ENCODE assay signal across 9 cellular contexts in genomic region chr20:32474717-32474966, GRCh38.
DNase-seq lines count a peak whose midpoint lies in the region; ATAC-seq, FAIRE-seq and TF ChIP-seq lines count a peak whose summit lies in the region.
"Had no signal": no experiment of that assay in that cellular context is flagged by ENCODE, and none has a peak within 500 bp of the region (broad histone marks: within the 10 kb centered on the region; RNA-seq: fewer than 3 reads in every experiment).

No MANE protein-coding gene starts in this region.

- H3K9me2 ChIP-seq in neural cell (ENCODE audit: insufficient read depth, low read length) = no peaks in the 10 kb centered on the region

- peak overlapping the region; percentile 92 for H3K27ac ChIP-seq in left ventricle myocardium inferior (replicated peaks)
- H3K27ac ChIP-seq in endothelial cell of umbilical vein (ENCODE audit: insufficient read depth, low read depth, low read length) = peak overlapping the region; percentile 94
- H3K27ac ChIP-seq in neural cell (ENCODE audit: low read length) = no peak overlapping the region
- peak overlapping the region; percentile 83 to 88 for H3K27ac ChIP-seq in uterus

- no peaks in the 10 kb centered on the region for H3F3A ChIP-seq in neural cell (ENCODE audit: insufficient read depth, low read length, poor library complexity, severe bottlenecking)

- H2AFZ ChIP-seq in endothelial cell of umbilical vein (ENCODE audit: low read depth, low read length) = no peak overlapping the region
- no peak overlapping the region for H2AFZ ChIP-seq in neural cell (ENCODE audit: low read depth, low read length)

- FAIRE-seq in endothelial cell of umbilical vein (lab: Jason Lieb, UNC) = no peak

- CTCF ChIA-PET in endothelial cell of umbilical vein (lab: Charles Lee) = interaction anchor here (1.4 to 3.7 kb wide), 4 partner anchors 9 to 178 kb away, joined by 3 to 34 read pairs (median 6); no protein-coding TSS in a partner anchor

- POLR2A ChIA-PET in endothelial cell of umbilical vein (lab: Charles Lee) = no interaction called here

- dilution Hi-C loops in endothelial cell of umbilical vein (cut with MboI; ENCODE audit: extremely low pct_ligation_motif_present, low sequenced_read_pairs) = no loop called here

- peak overlapping the region; percentile 62 for H3K4me2 ChIP-seq in endothelial cell of umbilical vein (ENCODE audit: insufficient read depth, low read length)
- no peak overlapping the region for H3K4me2 ChIP-seq in neural cell (ENCODE audit: low read length)

- H3K4me1 ChIP-seq in left ventricle myocardium inferior (peaks cover 83% of the 10 kb centered on the region), endothelial cell of umbilical vein (ENCODE audit: control insufficient read depth, extremely low read depth, insufficient read depth, low read length) (peaks cover 94% of the 10 kb centered on the region), uterus (peaks cover 10 to 32% of the 10 kb centered on the region in 2 donors)

- no peak for TF ChIP-seq CTCF in left ventricle myocardium inferior (IDR thresholded peaks at IDR 0.05; ENCODE audit: borderline replicate concordance)
- TF ChIP-seq CTCF in endothelial cell of umbilical vein (IDR thresholded peaks at IDR 0.05; ENCODE audit: extremely low read depth in 1 of 2, insufficient read depth in 1 of 2, low read depth in 1 of 2, low read length in 2 of 2) = no peak
- no peak for TF ChIP-seq CTCF in neural cell (IDR thresholded peaks at IDR 0.05; ENCODE audit: poor library complexity, severe bottlenecking)
- TF ChIP-seq CTCF in uterus (IDR thresholded peaks at IDR 0.05) = no peak

- peaks cover 94% of the 10 kb centered on the region for H3K79me2 ChIP-seq in endothelial cell of umbilical vein (ENCODE audit: control insufficient read depth, insufficient read depth, low read length)
- peaks cover 83% of the 10 kb centered on the region for H3K79me2 ChIP-seq in neural cell (replicated peaks; ENCODE audit: insufficient read depth, low read length)

- intact Hi-C loops in left ventricle myocardium inferior (cut with micrococcal nuclease) = no loop called here
- intact Hi-C loops in cardiac septum (cut with DNase I) = loop anchor here (5.0 kb wide), 1 partner anchor 43 kb away; no protein-coding TSS in a partner anchor
- intact Hi-C loops in endothelial cell of umbilical vein (cut with micrococcal nuclease) = loop anchor here (2.0 kb wide), 1 partner anchor 178 kb away; no protein-coding TSS in a partner anchor
- intact Hi-C loops in uterus (cut with DNase I; ENCODE audit: low total_unique reads) = no loop called here

- no peak for ATAC-seq in HG03457 (IDR thresholded peaks at IDR 0.05; ENCODE audit: unreplicated experiment)

- DNase-seq in left ventricle myocardium inferior (no peak), cardiac septum (ENCODE audit: low spot score) (no peak), endothelial cell of umbilical vein (ENCODE audit: low read depth, low spot score) (no peak), uterus (no peak), cerebellum (ENCODE audit: low spot score) (no peak), UCSD-AML1 (lab: John Stamatoyannopoulos, UW; ENCODE audit: unreplicated experiment) (no peak)
- DNase-seq: activated CD4-positive, alpha-beta T cell treated with anti-CD3 and anti-CD28 coated beads, Interleukin-2, amount 10 ng/mL, durations not matched to agents 24 days and 14 days had no signal

- H3K9me3 ChIP-seq in left ventricle myocardium inferior (replicated peaks) (no peaks in the 10 kb centered on the region), endothelial cell of umbilical vein (replicated peaks; ENCODE audit: control insufficient read depth, insufficient read depth, low read length) (no peaks in the 10 kb centered on the region), neural cell (ENCODE audit: low read length) (no peaks in the 10 kb centered on the region), uterus (no peaks in the 10 kb centered on the region)

- H3K27me3 ChIP-seq in left ventricle myocardium inferior (ENCODE audit: low read depth) (no peaks in the 10 kb centered on the region), endothelial cell of umbilical vein (ENCODE audit: control insufficient read depth in 2 of 2, insufficient read depth in 2 of 2, low read length in 2 of 2) (no peaks in the 10 kb centered on the region), neural cell (ENCODE audit: insufficient read depth, low read depth, low read length) (no peaks in the 10 kb centered on the region), uterus (no peaks in the 10 kb centered on the region)

- TF ChIP-seq POLR2A in endothelial cell of umbilical vein (IDR thresholded peaks at IDR 0.05; ENCODE audit: low read depth, low read length) (no peak), uterus (IDR thresholded peaks at IDR 0.05) (no peak)

- H4K20me1 ChIP-seq in endothelial cell of umbilical vein (replicated peaks; ENCODE audit: control insufficient read depth, extremely low read depth, insufficient read depth, low read length) (peaks cover 2% of the 10 kb centered on the region), neural cell (ENCODE audit: insufficient read depth) (peaks cover 96% of the 10 kb centered on the region)

- TF ChIP-seq RAD21 in neural cell (conservative IDR thresholded peaks at IDR 0.05) = no peak

- peak overlapping the region; percentile 56 for H3K4me3 ChIP-seq in left ventricle myocardium inferior
- H3K4me3 ChIP-seq in endothelial cell of umbilical vein (replicated peaks in 1 of 3; ENCODE audit: insufficient read depth in 1 of 3, low read depth in 1 of 3, low read length in 3 of 3) = peak overlapping the region; percentile 24 to 61 (median 30)
- H3K4me3 ChIP-seq in neural cell (ENCODE audit: low read length) = peak overlapping the region; percentile 55
- peak overlapping the region; percentile 25 to 34 for H3K4me3 ChIP-seq in uterus

- no peak for TF ChIP-seq EP300 in neural cell (conservative IDR thresholded peaks at IDR 0.05; ENCODE audit: poor library complexity, severe bottlenecking)

- peaks cover 4% of the 10 kb centered on the region for H3K36me3 ChIP-seq in left ventricle myocardium inferior
- H3K36me3 ChIP-seq in endothelial cell of umbilical vein (ENCODE audit: control insufficient read depth in 2 of 2, extremely low read depth in 1 of 2, insufficient read depth in 2 of 2, low read length in 2 of 2) = peaks cover 12 to 16% of the 10 kb centered on the region in 2 experiments
- H3K36me3 ChIP-seq in neural cell (ENCODE audit: insufficient read depth, low read length) = peaks cover 4% of the 10 kb centered on the region
- H3K36me3 ChIP-seq in uterus = no peaks in the 10 kb centered on the region

- H3K9ac ChIP-seq in endothelial cell of umbilical vein (replicated peaks; ENCODE audit: extremely low read depth, insufficient read depth, low read length) = peak overlapping the region; percentile 72
- H3K9ac ChIP-seq in neural cell (ENCODE audit: low read length) = peak overlapping the region; percentile 45

- no TSS peak for BruUV-seq in endothelial cell of umbilical vein (replicated peaks; lab: Mats Ljungman, UMichigan)

- no peaks in the 10 kb centered on the region for H3K9me1 ChIP-seq in endothelial cell of umbilical vein (replicated peaks; ENCODE audit: control insufficient read depth, extremely low read depth, insufficient read depth, low read length)

TF ChIP-seq in endothelial cell of umbilical vein, 7 proteins besides CTCF, POLR2A, EP300 and RAD21:
- TF ChIP-seq GATA2 (IDR thresholded peaks at IDR 0.05; ENCODE audit: insufficient read depth, insufficient read length, low read depth, low read length) (no peak), JUN (IDR thresholded peaks at IDR 0.05; ENCODE audit: borderline replicate concordance, insufficient read depth, insufficient read length, low read depth) (no peak), FOS (IDR thresholded peaks at IDR 0.05; ENCODE audit: borderline replicate concordance, insufficient read depth, low read length) (no peak), MAX (IDR thresholded peaks at IDR 0.05; ENCODE audit: insufficient read depth, insufficient read length) (no peak), MYC (IDR thresholded peaks at IDR 0.05; ENCODE audit: low read depth, low read length) (no peak), EZH2 (IDR thresholded peaks at IDR 0.05; ENCODE audit: borderline replicate concordance, low read depth, low read length, severe bottlenecking) (no peak), POLR2AphosphoS5 (IDR thresholded peaks at IDR 0.05; ENCODE audit: insufficient read depth, low read depth, low read length) (no peak)

TF ChIP-seq in neural cell, 6 proteins besides CTCF, POLR2A, EP300 and RAD21:
- TF ChIP-seq REST (IDR thresholded peaks at IDR 0.05; ENCODE audit: borderline replicate concordance) (no peak), EZH2 (IDR thresholded peaks at IDR 0.05; ENCODE audit: borderline replicate concordance, insufficient read depth, low read length, poor library complexity, severe bottlenecking) (no peak), POLR2AphosphoS5 (IDR thresholded peaks at IDR 0.05) (no peak), TAF1 (IDR thresholded peaks at IDR 0.05; ENCODE audit: low read depth) (no peak), MXI1 (conservative IDR thresholded peaks at IDR 0.05; ENCODE audit: poor library complexity, severe bottlenecking) (no peak), SMC3 (conservative IDR thresholded peaks at IDR 0.05; ENCODE audit: poor library complexity) (no peak)
TF ChIP-seq in neural cell: peak in this region for 0.

Comparison
In these comparisons a context has a peak if more than half of its experiments do, and no peak if none do; other contexts are left out.
1. intact Hi-C loops: an anchor here in cardiac septum (5.0 kb wide) and endothelial cell of umbilical vein (2.0 kb wide); none called in left ventricle myocardium inferior and uterus.